ENCODE assay signal across 9 cellular contexts in the genomic region with DNA sequence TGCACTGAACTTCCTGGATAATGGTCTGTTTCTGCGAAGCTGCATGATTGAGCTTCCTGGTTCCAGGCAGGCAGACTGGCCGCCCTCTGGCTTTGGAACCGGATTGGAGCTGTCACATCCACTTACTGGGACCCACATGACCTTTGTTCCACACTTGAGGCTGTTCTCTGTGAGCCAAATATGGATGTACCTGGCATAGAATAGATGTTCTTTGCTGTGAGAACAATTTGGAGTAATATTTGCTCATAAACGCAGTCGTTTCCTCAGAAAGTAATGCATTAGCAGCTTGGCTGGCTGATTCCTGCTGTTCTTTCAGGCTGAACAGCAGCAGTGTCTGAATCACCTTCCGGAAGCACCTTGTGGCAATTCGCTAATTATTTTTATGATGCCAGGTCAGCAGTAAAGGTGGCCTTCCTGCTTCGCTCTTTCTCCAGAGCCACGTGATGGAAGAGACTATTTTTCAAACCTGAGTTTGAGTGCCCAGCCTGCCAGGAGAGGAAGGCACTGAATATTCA.
DNase-seq lines count a peak whose midpoint lies in the region; ATAC-seq, FAIRE-seq and TF ChIP-seq lines count a peak whose summit lies in the region.
"Had no signal": no experiment of that assay in that cellular context is flagged by ENCODE, and none has a peak within 500 bp of the region (broad histone marks: within the 10 kb centered on the region; RNA-seq: fewer than 3 reads in every experiment).

No MANE protein-coding gene starts in this region.

- ATAC-seq in HG03045 (IDR thresholded peaks at IDR 0.05; ENCODE audit: unreplicated experiment) (no peak), GM19467 (IDR thresholded peaks at IDR 0.05; ENCODE audit: unreplicated experiment) (no peak)

- no peak overlapping the region for H3K9ac ChIP-seq in skeletal muscle tissue (ENCODE audit: low read depth in 1 of 3, low read length in 3 of 3)

- H3K4me3 ChIP-seq in LNCaP clone FGC (ENCODE audit: low read depth, low read length) (no peak overlapping the region), skeletal muscle tissue (ENCODE audit: low read length in 3 of 3) (no peak overlapping the region)
- H3K4me3 ChIP-seq: uterus had no signal

- no peaks in the 10 kb centered on the region for H3K36me3 ChIP-seq in skeletal muscle tissue (ENCODE audit: control insufficient read depth in 3 of 3, insufficient read depth in 3 of 3, low read length in 3 of 3)
- H3K36me3 ChIP-seq: uterus had no signal

- peak; percentile 42 for DNase-seq in LNCaP clone FGC (ENCODE audit: low read depth)
- peak; percentile 72 for DNase-seq in SW480 (ENCODE audit: low spot score)
- DNase-seq in iPS-NIHi7 (ENCODE audit: extremely low spot score), result peak; percentile 24
- DNase-seq in OCI-M2 (lab: John Stamatoyannopoulos, UW; ENCODE audit: unreplicated experiment), result no peak
- no peak for DNase-seq in GM12891 (ENCODE audit: insufficient read length, low spot score)

- TF ChIP-seq CTCF in LNCaP clone FGC (IDR thresholded peaks at IDR 0.05; ENCODE audit: control insufficient read depth, extremely low read depth, insufficient read depth), result no peak

- no peaks in the 10 kb centered on the region for H3K9me3 ChIP-seq in skeletal muscle tissue (ENCODE audit: control insufficient read depth in 3 of 3, low read length in 3 of 3)
- H3K9me3 ChIP-seq: uterus had no signal

- no peaks in the 10 kb centered on the region for H3K27me3 ChIP-seq in skeletal muscle tissue (ENCODE audit: control insufficient read depth in 3 of 3, insufficient read depth in 3 of 3, low read length in 3 of 3)
- H3K27me3 ChIP-seq: uterus had no signal

- no peak for TF ChIP-seq POLR2A in GM12891 (IDR thresholded peaks at IDR 0.05; ENCODE audit: low read depth, low read length)

- no peak for FAIRE-seq in GM12891 (lab: Jason Lieb, UNC)

- peak overlapping the region; percentile 12 for H3K27ac ChIP-seq in skeletal muscle tissue (ENCODE audit: low read depth, low read length)

- H3K4me1 ChIP-seq in skeletal muscle tissue (ENCODE audit: control insufficient read depth in 3 of 3, insufficient read depth in 3 of 3, low read length in 3 of 3), result no peaks in the 10 kb centered on the region
- H3K4me1 ChIP-seq: uterus had no signal

TF ChIP-seq in GM12891, 5 proteins besides CTCF, POLR2A, EP300 and RAD21:
- no peak for TF ChIP-seq POLR2AphosphoS5 (IDR thresholded peaks at IDR 0.05; ENCODE audit: low read depth, low read length)
- no peak for TF ChIP-seq TAF1 (IDR thresholded peaks at IDR 0.05; ENCODE audit: low read depth, low read length)
- TF ChIP-seq SPI1 (IDR thresholded peaks at IDR 0.05; ENCODE audit: low read depth, low read length), result no peak
- no peak for TF ChIP-seq POU2F2 (IDR thresholded peaks at IDR 0.05; ENCODE audit: low read depth, low read length)
- TF ChIP-seq PAX5 (IDR thresholded peaks at IDR 0.05; ENCODE audit: insufficient read depth, low read length, severe bottlenecking), result no peak

Comparison
In these comparisons a context has a peak if more than half of its experiments do, and no peak if none do; other contexts are left out.
1. DNase-seq: peak in LNCaP clone FGC (single experiment), SW480 (single experiment) and iPS-NIHi7 (single experiment); none in OCI-M2 (single experiment) and GM12891 (single experiment).